ENCODE assay signal across 20 cellular contexts in the genomic region with DNA sequence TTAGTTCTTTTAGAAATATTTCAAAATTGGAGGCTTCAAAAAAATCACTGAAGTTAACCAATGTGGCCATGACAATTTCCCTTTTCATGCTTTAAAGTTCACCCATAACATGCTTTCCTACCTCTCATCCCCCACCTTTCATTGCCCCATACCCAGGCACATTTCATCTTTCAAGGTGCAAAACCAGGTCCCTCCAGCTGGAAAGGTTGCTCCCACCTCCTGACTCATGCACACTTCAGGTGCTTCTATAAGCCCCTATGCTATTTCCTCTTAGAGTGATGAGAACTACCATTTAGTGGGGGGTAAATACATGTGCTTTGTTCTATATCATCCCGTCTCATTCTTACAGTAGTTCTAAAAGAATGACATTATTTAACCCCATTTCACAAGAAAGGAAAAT. TPM values are rescaled to one million over a fixed set of nuclear protein-coding genes. Genes with fewer than 3 reads are reported as not detected.
A peak's percentile ranks its signal among the peaks of the same experiment; 100 is the strongest.
DNase-seq lines count a peak whose midpoint lies in the region; ATAC-seq and TF ChIP-seq lines count a peak whose summit lies in the region.
"Had no signal": no experiment of that assay in that cellular context is flagged by ENCODE, and none has a peak within 500 bp of the region (broad histone marks: within the 10 kb centered on the region; RNA-seq: fewer than 3 reads in every experiment).

No MANE protein-coding gene starts in this region.

- no peak for ATAC-seq in CD4-positive, CD25-positive, alpha-beta regulatory T cell (ENCODE audit: low read depth in 2 of 2)
- no peak for ATAC-seq in activated naive CD4-positive, alpha-beta T cell treated with anti-CD3 and anti-CD28 coated beads, Interleukin-2, amount 50 U/mL, for 72 hours
- ATAC-seq in natural killer cell, result no peak
- ATAC-seq in GM19328 (IDR thresholded peaks at IDR 0.05; ENCODE audit: unreplicated experiment), result no peak
- ATAC-seq: HCT116, sciatic nerve had no signal

- peak overlapping the region; percentile 100 for H3K4me3 ChIP-seq in CD4-positive, CD25-positive, alpha-beta regulatory T cell (ENCODE audit: low read depth, low read length)
- peak overlapping the region; percentile 88 for H3K4me3 ChIP-seq in CD8-positive, alpha-beta memory T cell (ENCODE audit: low read length)
- H3K4me3 ChIP-seq: adrenal gland, left ventricle myocardium inferior, ovary had no signal

- DNase-seq in CD4-positive, CD25-positive, alpha-beta regulatory T cell, result no peak
- no peak for DNase-seq in CD8-positive, alpha-beta memory T cell
- DNase-seq in activated naive CD4-positive, alpha-beta T cell treated with anti-CD3 and anti-CD28 coated beads, Interleukin-2, amount 50 U/mL, for 72 hours (ENCODE audit: low spot score in 2 of 2), result no peak
- DNase-seq in natural killer cell (no peak), dedifferentiated amniotic fluid mesenchymal stem cell (ENCODE audit: extremely low spot score) (no peak), pons (ENCODE audit: low spot score) (no peak), AG08396 (ENCODE audit: low spot score) (no peak)
- DNase-seq: adrenal gland; DMS 273 treated with DMSO at 0.1 percent for 48 hours; Karpas-422; left ventricle myocardium inferior; NCI-H1092; NCI-H2081 treated with DMSO at 0.1 percent for 48 hours; NCI-H510A treated with DMSO at 0.1 percent for 48 hours; ovary; stimulated activated CD4-positive, alpha-beta T cell treated with anti-CD3 and anti-CD28 coated beads, Interleukin-2, amount 100 ng/mL, for 24 hours; SW 1271 had no signal

- peaks cover 24% of the 10 kb centered on the region for H3K36me3 Mint-ChIP-seq in CD4-positive, CD25-positive, alpha-beta regulatory T cell
- H3K36me3 Mint-ChIP-seq in CD8-positive, alpha-beta memory T cell, result peaks cover 0 to 39% (median 12%) of the 10 kb centered on the region in 3 donors
- peaks cover 27 to 31% of the 10 kb centered on the region in 2 donors for H3K36me3 Mint-ChIP-seq in activated naive CD4-positive, alpha-beta T cell treated with anti-CD3 and anti-CD28 coated beads, Interleukin-2, amount 50 U/mL, for 72 hours
- no peaks in the 10 kb centered on the region for H3K36me3 Mint-ChIP-seq in natural killer cell

- H3K27ac Mint-ChIP-seq in CD4-positive, CD25-positive, alpha-beta regulatory T cell, result peak overlapping the region; percentile 92 to 98 (median 93)
- H3K27ac Mint-ChIP-seq in CD8-positive, alpha-beta memory T cell, result peak overlapping the region; percentile 89 to 99 (median 93)
- H3K27ac Mint-ChIP-seq in activated naive CD4-positive, alpha-beta T cell treated with anti-CD3 and anti-CD28 coated beads, Interleukin-2, amount 50 U/mL, for 72 hours, result peak overlapping the region; percentile 88 to 96
- peak overlapping the region; percentile 96 to 98 for H3K27ac Mint-ChIP-seq in natural killer cell

- H3K27ac ChIP-seq in CD4-positive, CD25-positive, alpha-beta regulatory T cell (ENCODE audit: insufficient read depth, low read length, poor library complexity, severe bottlenecking), result peak overlapping the region; percentile 84
- H3K27ac ChIP-seq in CD8-positive, alpha-beta memory T cell (ENCODE audit: low read depth, low read length), result peak overlapping the region; percentile 74
- H3K27ac ChIP-seq: adrenal gland, left ventricle myocardium inferior, ovary had no signal

- no peaks in the 10 kb centered on the region for H3K36me3 ChIP-seq in CD4-positive, CD25-positive, alpha-beta regulatory T cell (ENCODE audit: control insufficient read depth, insufficient read depth, low read length)
- no peaks in the 10 kb centered on the region for H3K36me3 ChIP-seq in CD8-positive, alpha-beta memory T cell (ENCODE audit: insufficient read depth, low read length)
- H3K36me3 ChIP-seq: adrenal gland, left ventricle myocardium inferior, ovary had no signal

- no peak for TF ChIP-seq CTCF in natural killer cell (IDR thresholded peaks at IDR 0.05)

- H3K27me3 ChIP-seq in CD4-positive, CD25-positive, alpha-beta regulatory T cell (ENCODE audit: control insufficient read depth, insufficient read depth, low read length), result no peaks in the 10 kb centered on the region
- no peaks in the 10 kb centered on the region for H3K27me3 ChIP-seq in CD8-positive, alpha-beta memory T cell (ENCODE audit: insufficient read depth, low read length, poor library complexity, severe bottlenecking)
- H3K27me3 ChIP-seq: adrenal gland, ovary had no signal

- H3K9me3 Mint-ChIP-seq in CD4-positive, CD25-positive, alpha-beta regulatory T cell, result no peaks in the 10 kb centered on the region
- H3K9me3 Mint-ChIP-seq in CD8-positive, alpha-beta memory T cell, result no peaks in the 10 kb centered on the region
- no peaks in the 10 kb centered on the region for H3K9me3 Mint-ChIP-seq in activated naive CD4-positive, alpha-beta T cell treated with anti-CD3 and anti-CD28 coated beads, Interleukin-2, amount 50 U/mL, for 72 hours
- H3K9me3 Mint-ChIP-seq in natural killer cell, result no peaks in the 10 kb centered on the region

- H3K27me3 Mint-ChIP-seq in CD4-positive, CD25-positive, alpha-beta regulatory T cell, result no peaks in the 10 kb centered on the region
- H3K27me3 Mint-ChIP-seq in CD8-positive, alpha-beta memory T cell, result no peaks in the 10 kb centered on the region
- no peaks in the 10 kb centered on the region for H3K27me3 Mint-ChIP-seq in natural killer cell (ENCODE audit: low read depth in 2 of 2)

- H3K4me3 Mint-ChIP-seq in CD4-positive, CD25-positive, alpha-beta regulatory T cell, result peak overlapping the region; percentile 94 to 99 (median 96)
- H3K4me3 Mint-ChIP-seq in CD8-positive, alpha-beta memory T cell, result peak overlapping the region; percentile 87 to 96 (median 93)
- peak overlapping the region; percentile 88 for H3K4me3 Mint-ChIP-seq in natural killer cell

- intact Hi-C loops in natural killer cell (cut with micrococcal nuclease), result loop anchor here (2.0 kb wide), 1 partner anchor 13 kb away; no protein-coding TSS in a partner anchor

- CTCF ChIA-PET in CD8-positive, alpha-beta memory T cell (lab: Charles Lee), result interaction anchor here (13.3 kb wide), 1 partner anchor 14 kb away, joined by 156 read pairs; the partner anchor contains the start of gene FYB1

- POLR2A ChIA-PET in CD8-positive, alpha-beta memory T cell (lab: Charles Lee), result no interaction called here

- H3K4me1 ChIP-seq in CD4-positive, CD25-positive, alpha-beta regulatory T cell (ENCODE audit: control insufficient read depth, insufficient read depth, low read length, poor library complexity, severe bottlenecking), result peaks cover 65% of the 10 kb centered on the region
- peaks cover 61% of the 10 kb centered on the region for H3K4me1 ChIP-seq in CD8-positive, alpha-beta memory T cell (ENCODE audit: insufficient read depth, low read length)
- H3K4me1 ChIP-seq: adrenal gland, left ventricle myocardium inferior had no signal

- H3K4me1 Mint-ChIP-seq in CD4-positive, CD25-positive, alpha-beta regulatory T cell, result peaks cover 22 to 58% (median 49%) of the 10 kb centered on the region in 4 donors
- peaks cover 57 to 68% (median 64%) of the 10 kb centered on the region in 3 donors for H3K4me1 Mint-ChIP-seq in CD8-positive, alpha-beta memory T cell
- H3K4me1 Mint-ChIP-seq in natural killer cell, result peaks cover 89 to 96% of the 10 kb centered on the region in 2 donors

- no peaks in the 10 kb centered on the region for H3K9me3 ChIP-seq in CD4-positive, CD25-positive, alpha-beta regulatory T cell (ENCODE audit: control insufficient read depth in 2 of 2, low read length in 2 of 2)
- no peaks in the 10 kb centered on the region for H3K9me3 ChIP-seq in CD8-positive, alpha-beta memory T cell (ENCODE audit: low read length)
- H3K9me3 ChIP-seq: adrenal gland, left ventricle myocardium inferior, ovary had no signal

RNA-seq across cellular contexts. Expression of gene FYB1, which starts 15.4 kb away (rescaled TPM):
- total RNA-seq in CD4-positive, CD25-positive, alpha-beta regulatory T cell, result 639 TPM
- 100 to 1,000 TPM; 197 to 254 (median 226) TPM for polyA plus RNA-seq in CD4-positive, CD25-positive, alpha-beta regulatory T cell
- 10 to 100 TPM; 75.9 to 84.2 TPM for total RNA-seq in CD8-positive, alpha-beta memory T cell
- polyA plus RNA-seq in CD8-positive, alpha-beta memory T cell, result 282 TPM
- total RNA-seq in activated naive CD4-positive, alpha-beta T cell treated with anti-CD3 and anti-CD28 coated beads, Interleukin-2, amount 50 U/mL, for 72 hours, result 100 to 1,000 TPM; 161 to 168 TPM
- total RNA-seq in natural killer cell, result 100 to 1,000 TPM; 277 to 340 (median 295) TPM
